ENCODE assay signal across 24 cellular contexts in genomic region chr5:56493751-56494150, GRCh38.
"Had no signal": no experiment of that assay in that cellular context is flagged by ENCODE, and none has a peak within 500 bp of the region (broad histone marks: within the 10 kb centered on the region; RNA-seq: fewer than 3 reads in every experiment).

No MANE protein-coding gene starts in this region.

- H3K36me3 Mint-ChIP-seq: activated naive CD8-positive, alpha-beta T cell treated with anti-CD3 and anti-CD28 coated beads, Interleukin-2, amount 10 ng/mL, durations not matched to agents 7 days and 5 days; brain; neural progenitor cell had no signal

- H3K27me3 Mint-ChIP-seq: activated CD4-positive, alpha-beta memory T cell treated with anti-CD3 and anti-CD28 coated beads, Interleukin-2, amount 10 ng/mL, durations not matched to agents 7 days and 5 days; activated T-cell treated with anti-CD3 and anti-CD28 coated beads, Interleukin-2, amount 50 U/mL, for 24 hours; stimulated activated naive CD8-positive, alpha-beta T cell treated with anti-CD3 and anti-CD28 coated beads, Interleukin-15, Interleukin-2, amounts not matched to agents 100 ng/mL and 50 ng/mL, for 24 hours had no signal

- H3K4me3 ChIP-seq: ascending aorta, coronary artery, neural progenitor cell, thoracic aorta, upper lobe of right lung had no signal

- H3K9me3 ChIP-seq: ascending aorta, thoracic aorta, upper lobe of right lung had no signal

- H3K36me3 ChIP-seq: ascending aorta, neural progenitor cell, thoracic aorta, upper lobe of right lung had no signal

- H3K9me3 Mint-ChIP-seq: activated naive CD4-positive, alpha-beta T cell treated with anti-CD3 and anti-CD28 coated beads, Interleukin-2, amount 10 ng/mL, durations not matched to agents 7 days and 5 days; activated naive CD8-positive, alpha-beta T cell treated with anti-CD3 and anti-CD28 coated beads, Interleukin-2, amount 10 ng/mL, durations not matched to agents 7 days and 5 days; activated T-cell treated with anti-CD3 and anti-CD28 coated beads, Interleukin-2, amount 50 U/mL, for 24 hours; neural progenitor cell; stimulated activated naive CD8-positive, alpha-beta T cell treated with anti-CD3 and anti-CD28 coated beads, Interleukin-15, Interleukin-2, amounts not matched to agents 100 ng/mL and 50 ng/mL, for 24 hours; T-helper 1 cell treated with Interleukin-12 subunit alpha and Interleukin-12 subunit beta and Interleukin-4 antibody, amounts not matched to agents 30 μg/mL and 1 μg/mL, for 36 hours had no signal

- H3K27me3 ChIP-seq: ascending aorta, neural progenitor cell, upper lobe of right lung had no signal

- H3K4me1 ChIP-seq: ascending aorta, neural progenitor cell had no signal

- H3K4me2 ChIP-seq: neural progenitor cell had no signal

- DNase-seq: activated CD4-positive, alpha-beta memory T cell treated with anti-CD3 and anti-CD28 coated beads, Interleukin-2, amount 10 ng/mL, durations not matched to agents 7 days and 5 days; activated CD4-positive, alpha-beta T cell treated with anti-CD3 and anti-CD28 coated beads, Interleukin-2, amount 10 ng/mL, durations not matched to agents 24 days and 14 days; activated CD4-positive, CD25-positive, alpha-beta regulatory T cell treated with anti-CD3 and anti-CD28 coated beads, Interleukin-2, amount 50 U/mL, for 72 hours; activated CD8-positive, alpha-beta memory T cell treated with anti-CD3 and anti-CD28 coated beads, Interleukin-2, amount 50 U/mL, for 48 hours; activated gamma-delta T cell; activated naive CD4-positive, alpha-beta T cell treated with anti-CD3 and anti-CD28 coated beads, Interleukin-2, amount 10 ng/mL, durations not matched to agents 7 days and 5 days; activated naive CD8-positive, alpha-beta T cell treated with anti-CD3 and anti-CD28 coated beads, Interleukin-2, amount 10 ng/mL, durations not matched to agents 7 days and 5 days; activated T-cell treated with anti-CD3 and anti-CD28 coated beads, Interleukin-2, amount 50 U/mL, for 24 hours; islet precursor cell; midbrain; naive thymus-derived CD4-positive, alpha-beta T cell; occipital lobe; posterior cingulate gyrus; stimulated activated CD4-positive, alpha-beta T cell treated with anti-CD3 and anti-CD28 coated beads, Interleukin-4, amount 100 ng/mL, for 1 hour; SW 1271; T-helper 9 cell; upper lobe of right lung had no signal

- H3K27ac ChIP-seq: ascending aorta, coronary artery, neural progenitor cell, thoracic aorta, upper lobe of right lung had no signal

- H3K9ac ChIP-seq: neural progenitor cell had no signal

- H3K4me3 Mint-ChIP-seq: activated CD4-positive, alpha-beta memory T cell treated with anti-CD3 and anti-CD28 coated beads, Interleukin-2, amount 10 ng/mL, durations not matched to agents 7 days and 5 days; activated CD4-positive, alpha-beta T cell treated with anti-CD3 and anti-CD28 coated beads, Interleukin-2, amount 10 ng/mL, durations not matched to agents 24 days and 14 days; activated naive CD4-positive, alpha-beta T cell treated with anti-CD3 and anti-CD28 coated beads, Interleukin-2, amount 10 ng/mL, durations not matched to agents 7 days and 5 days; activated naive CD8-positive, alpha-beta T cell treated with anti-CD3 and anti-CD28 coated beads, Interleukin-2, amount 10 ng/mL, durations not matched to agents 7 days and 5 days; activated T-cell treated with anti-CD3 and anti-CD28 coated beads, Interleukin-2, amount 50 U/mL, for 24 hours; brain; naive thymus-derived CD4-positive, alpha-beta T cell; neural progenitor cell; stimulated activated naive CD8-positive, alpha-beta T cell treated with anti-CD3 and anti-CD28 coated beads, Interleukin-15, Interleukin-2, amounts not matched to agents 100 ng/mL and 50 ng/mL, for 24 hours; T-helper 1 cell treated with Interleukin-12 subunit alpha and Interleukin-12 subunit beta and Interleukin-4 antibody, amounts not matched to agents 30 μg/mL and 1 μg/mL, for 36 hours had no signal

- H3K27ac Mint-ChIP-seq: activated CD4-positive, alpha-beta memory T cell treated with anti-CD3 and anti-CD28 coated beads, Interleukin-2, amount 10 ng/mL, durations not matched to agents 7 days and 5 days; activated CD4-positive, alpha-beta T cell treated with anti-CD3 and anti-CD28 coated beads, Interleukin-2, amount 10 ng/mL, durations not matched to agents 24 days and 14 days; activated naive CD4-positive, alpha-beta T cell treated with anti-CD3 and anti-CD28 coated beads, Interleukin-2, amount 10 ng/mL, durations not matched to agents 7 days and 5 days; activated naive CD8-positive, alpha-beta T cell treated with anti-CD3 and anti-CD28 coated beads, Interleukin-2, amount 10 ng/mL, durations not matched to agents 7 days and 5 days; activated T-cell treated with anti-CD3 and anti-CD28 coated beads, Interleukin-2, amount 50 U/mL, for 24 hours; brain; stimulated activated naive CD8-positive, alpha-beta T cell treated with anti-CD3 and anti-CD28 coated beads, Interleukin-15, Interleukin-2, amounts not matched to agents 100 ng/mL and 50 ng/mL, for 24 hours; T-helper 1 cell treated with Interleukin-12 subunit alpha and Interleukin-12 subunit beta and Interleukin-4 antibody, amounts not matched to agents 30 μg/mL and 1 μg/mL, for 36 hours had no signal
